Comparison of ENCODE assay signal across 11 cellular contexts in genomic region chr1:37035828-37036666, GRCh38. TPM values are rescaled to one million over a fixed set of nuclear protein-coding genes. Genes with fewer than 3 reads are reported as not detected.
DNase-seq lines count a peak whose midpoint lies in the region; ATAC-seq, FAIRE-seq and TF ChIP-seq lines count a peak whose summit lies in the region.
"Had no signal": no experiment of that assay in that cellular context is flagged by ENCODE, and none has a peak within 500 bp of the region (broad histone marks: within the 10 kb centered on the region; RNA-seq: fewer than 3 reads in every experiment).

No MANE protein-coding gene starts in this region.

- no peak overlapping the region for H3K4me3 Mint-ChIP-seq in T-helper 17 cell
- no peak overlapping the region for H3K4me3 Mint-ChIP-seq in effector memory CD8-positive, alpha-beta T cell

- peaks cover 79% of the 10 kb centered on the region for H3K27me3 Mint-ChIP-seq in T-helper 17 cell
- H3K27me3 Mint-ChIP-seq in effector memory CD8-positive, alpha-beta T cell, result peaks cover 71 to 88% of the 10 kb centered on the region in 2 donors

- peak overlapping the region; percentile 65 to 98 (median 88) for H3K4me2 ChIP-seq in BLaER1 treated with 17β-estradiol and CSF1 and Interleukin-3, amounts not matched to agents 10 nM and 100 nM
- H3K4me2 ChIP-seq in endothelial cell of umbilical vein (ENCODE audit: insufficient read depth, low read length), result no peak overlapping the region

- ATAC-seq in HG03457 (IDR thresholded peaks at IDR 0.05; ENCODE audit: unreplicated experiment), result no peak
- ATAC-seq in T-helper 17 cell, result no peak
- ATAC-seq in HG02870 (IDR thresholded peaks at IDR 0.05; ENCODE audit: unreplicated experiment), result no peak
- no peak for ATAC-seq in effector memory CD8-positive, alpha-beta T cell (replicated peaks)

- dilution Hi-C loops in endothelial cell of umbilical vein (cut with MboI; ENCODE audit: extremely low pct_ligation_motif_present, low sequenced_read_pairs), result no loop called here

- CTCF ChIA-PET in endothelial cell of umbilical vein (lab: Charles Lee), result interaction anchor here (1.1 kb wide), 1 partner anchor 427 kb away, joined by 3 read pairs; no protein-coding TSS in a partner anchor

- TF ChIP-seq CTCF in GM12865 (IDR thresholded peaks at IDR 0.05; ENCODE audit: insufficient read depth, low read depth, low read length, missing control alignments) (no peak), endothelial cell of umbilical vein (IDR thresholded peaks at IDR 0.05; ENCODE audit: extremely low read depth in 1 of 2, insufficient read depth in 1 of 2, low read depth in 1 of 2, low read length in 2 of 2) (no peak)

- no peak for TF ChIP-seq POLR2A in endothelial cell of umbilical vein (IDR thresholded peaks at IDR 0.05; ENCODE audit: low read depth, low read length)

- peak; percentile 17 for DNase-seq in GM12865 (ENCODE audit: low read depth)
- peak; percentile 73 for DNase-seq in NCI-H524 treated with DMSO at 0.1 percent for 48 hours (lab: John Stamatoyannopoulos, UW)
- DNase-seq in endothelial cell of umbilical vein (ENCODE audit: low read depth, low spot score), result no peak
- DNase-seq in T-helper 17 cell, result no peak
- no peak for DNase-seq in effector memory CD8-positive, alpha-beta T cell
- DNase-seq: cerebellar nuclear complex had no signal

- POLR2A ChIA-PET in endothelial cell of umbilical vein (lab: Charles Lee), result no interaction called here

- H3K4me1 Mint-ChIP-seq in T-helper 17 cell, result peaks cover 3% of the 10 kb centered on the region
- H3K4me1 Mint-ChIP-seq in effector memory CD8-positive, alpha-beta T cell (ENCODE audit: low read depth in 2 of 2), result peaks cover 3 to 12% of the 10 kb centered on the region in 2 donors

- H3K4me3 ChIP-seq in BLaER1 treated with 17β-estradiol and CSF1 and Interleukin-3, amounts not matched to agents 10 nM and 100 nM, result peak overlapping the region; percentile 5 to 57 (median 26); a peak in 15 of 20 replicates
- H3K4me3 ChIP-seq in GM12865 (ENCODE audit: low read depth, low read length) (no peak overlapping the region), endothelial cell of umbilical vein (replicated peaks in 1 of 3; ENCODE audit: insufficient read depth in 1 of 3, low read depth in 1 of 3, low read length in 3 of 3) (no peak overlapping the region)

- FAIRE-seq in endothelial cell of umbilical vein (lab: Jason Lieb, UNC), result no peak
- FAIRE-seq: frontal cortex, urothelium cell line had no signal

- H3K79me2 ChIP-seq in endothelial cell of umbilical vein (ENCODE audit: control insufficient read depth, insufficient read depth, low read length), result no peaks in the 10 kb centered on the region

- peak overlapping the region in 2 of 11 experiments; percentile 6 to 18; a peak in 2 of 22 replicates for H3K9ac ChIP-seq in BLaER1 treated with 17β-estradiol and CSF1 and Interleukin-3, amounts not matched to agents 10 nM and 100 nM
- H3K9ac ChIP-seq in endothelial cell of umbilical vein (replicated peaks; ENCODE audit: extremely low read depth, insufficient read depth, low read length), result no peak overlapping the region

- no peak overlapping the region for H3K27ac Mint-ChIP-seq in T-helper 17 cell
- H3K27ac Mint-ChIP-seq in effector memory CD8-positive, alpha-beta T cell, result no peak overlapping the region

- H4K20me1 ChIP-seq in BLaER1 treated with 17β-estradiol and CSF1 and Interleukin-3, amounts not matched to agents 10 nM and 100 nM, result peaks cover 0 to 63% (median 45%) of the 10 kb centered on the region in 11 experiments; a peak in 20 of 22 replicates
- H4K20me1 ChIP-seq in endothelial cell of umbilical vein (replicated peaks; ENCODE audit: control insufficient read depth, extremely low read depth, insufficient read depth, low read length), result no peaks in the 10 kb centered on the region

- H3K9me3 ChIP-seq in BLaER1 treated with 17β-estradiol and CSF1 and Interleukin-3, amounts not matched to agents 10 nM and 100 nM (replicated peaks in 1 of 11), result no peaks in the 10 kb centered on the region
- H3K9me3 ChIP-seq in endothelial cell of umbilical vein (replicated peaks; ENCODE audit: control insufficient read depth, insufficient read depth, low read length) (no peaks in the 10 kb centered on the region), T-helper 17 cell (ENCODE audit: control insufficient read depth, low read length, poor library complexity, severe bottlenecking) (no peaks in the 10 kb centered on the region)

- H3K4me1 ChIP-seq in BLaER1 treated with 17β-estradiol and CSF1 and Interleukin-3, amounts not matched to agents 10 nM and 100 nM, result peaks cover 38 to 51% (median 44%) of the 10 kb centered on the region in 10 experiments
- no peaks in the 10 kb centered on the region for H3K4me1 ChIP-seq in endothelial cell of umbilical vein (ENCODE audit: control insufficient read depth, extremely low read depth, insufficient read depth, low read length)

- no peaks in the 10 kb centered on the region for H3K36me3 ChIP-seq in BLaER1 treated with 17β-estradiol and CSF1 and Interleukin-3, amounts not matched to agents 10 nM and 100 nM
- H3K36me3 ChIP-seq in endothelial cell of umbilical vein (ENCODE audit: control insufficient read depth in 2 of 2, extremely low read depth in 1 of 2, insufficient read depth in 2 of 2, low read length in 2 of 2), result no peaks in the 10 kb centered on the region

- H3K9me1 ChIP-seq in endothelial cell of umbilical vein (replicated peaks; ENCODE audit: control insufficient read depth, extremely low read depth, insufficient read depth, low read length), result no peaks in the 10 kb centered on the region

- BruUV-seq in endothelial cell of umbilical vein (replicated peaks; lab: Mats Ljungman, UMichigan), result no TSS peak

- H3K27ac ChIP-seq in BLaER1 treated with 17β-estradiol and CSF1 and Interleukin-3, amounts not matched to agents 10 nM and 100 nM, result no peak overlapping the region
- H3K27ac ChIP-seq in endothelial cell of umbilical vein (ENCODE audit: insufficient read depth, low read depth, low read length), result no peak overlapping the region

- intact Hi-C loops in endothelial cell of umbilical vein (cut with micrococcal nuclease), result loop anchor here (5.0 kb wide), 1 partner anchor 334 kb away; no protein-coding TSS in a partner anchor

- H3K9me3 Mint-ChIP-seq in effector memory CD8-positive, alpha-beta T cell, result no peaks in the 10 kb centered on the region

- peaks cover 11% of the 10 kb centered on the region for H3K36me3 Mint-ChIP-seq in T-helper 17 cell (ENCODE audit: low read depth)
- H3K36me3 Mint-ChIP-seq in effector memory CD8-positive, alpha-beta T cell (ENCODE audit: insufficient read depth), result no peaks in the 10 kb centered on the region

- no peak overlapping the region for H2AFZ ChIP-seq in endothelial cell of umbilical vein (ENCODE audit: low read depth, low read length)

- H3K27me3 ChIP-seq in BLaER1 treated with 17β-estradiol and CSF1 and Interleukin-3, amounts not matched to agents 10 nM and 100 nM, result peaks cover 82 to 98% (median 89%) of the 10 kb centered on the region in 11 experiments
- peaks cover 61 to 62% of the 10 kb centered on the region in 2 experiments for H3K27me3 ChIP-seq in endothelial cell of umbilical vein (ENCODE audit: control insufficient read depth in 2 of 2, insufficient read depth in 2 of 2, low read length in 2 of 2)

TF ChIP-seq in endothelial cell of umbilical vein, 7 proteins besides CTCF, POLR2A, EP300 and RAD21:
- TF ChIP-seq MAX (IDR thresholded peaks at IDR 0.05; ENCODE audit: insufficient read depth, insufficient read length) (no peak), EZH2 (IDR thresholded peaks at IDR 0.05; ENCODE audit: borderline replicate concordance, low read depth, low read length, severe bottlenecking) (peak; percentile 32), GATA2 (IDR thresholded peaks at IDR 0.05; ENCODE audit: insufficient read depth, insufficient read length, low read depth, low read length) (no peak)

RNA-seq across cellular contexts. Expression of gene GRIK3, which starts 1.7 kb away (rescaled TPM):
- not detected in 2 replicates for total RNA-seq in endothelial cell of umbilical vein
- polyA plus RNA-seq in endothelial cell of umbilical vein, result not detected in 2 replicates
- polyA plus RNA-seq in endothelial cell of umbilical vein (2011; cell fraction: cytosol; rRNA removed), result not detected in 2 replicates
- polyA plus RNA-seq in endothelial cell of umbilical vein (2011; cell fraction: nucleus; rRNA removed), result not detected in 2 replicates
- not detected in 2 replicates for polyA plus RNA-seq in endothelial cell of umbilical vein (2012)
- not detected in 2 replicates for polyA minus RNA-seq in endothelial cell of umbilical vein
- not detected for polyA minus RNA-seq in endothelial cell of umbilical vein (2011; cell fraction: cytosol; rRNA and poly(A)+ RNA removed)
- polyA minus RNA-seq in endothelial cell of umbilical vein (2011; cell fraction: nucleus; rRNA and poly(A)+ RNA removed), result not detected in 2 replicates
- total RNA-seq in T-helper 17 cell, result not detected

Comparison
In these comparisons a context has a peak if more than half of its experiments do, and no peak if none do; other contexts are left out.
1. H3K4me3 ChIP-seq: peak in BLaER1 treated with 17β-estradiol and CSF1 and Interleukin-3, amounts not matched to agents 10 nM and 100 nM (10 of 10); none in GM12865 (single experiment) and endothelial cell of umbilical vein (0 of 3).
2. DNase-seq: peak in GM12865 (single experiment) and NCI-H524 treated with DMSO at 0.1 percent for 48 hours (single experiment); none in endothelial cell of umbilical vein (single experiment), T-helper 17 cell (0 of 3) and effector memory CD8-positive, alpha-beta T cell (0 of 3).